In genomic region chr18:74495581-74496507, GRCh38 we compare ENCODE assay signal across 8 cellular contexts. TPM values are rescaled to one million over a fixed set of nuclear protein-coding genes. Genes with fewer than 3 reads are reported as not detected.
DNase-seq lines count a peak whose midpoint lies in the region; ATAC-seq and TF ChIP-seq lines count a peak whose summit lies in the region.

CNDP2 (plus strand) TSS chr18:74496363; CDS start chr18:74499974, 3,611 bp downstream.

- dilution Hi-C loops in mammary epithelial cell (cut with HindIII; ENCODE audit: low sequenced_read_pairs) = no loop called here

- H3K27me3 ChIP-seq in WERI-Rb-1 (ENCODE audit: insufficient read depth, low read depth, severe bottlenecking) (no peaks in the 10 kb centered on the region), mammary epithelial cell (ENCODE audit: insufficient read depth, low read length) (no peaks in the 10 kb centered on the region), iPS-20b (ENCODE audit: insufficient read depth, low read length) (no peaks in the 10 kb centered on the region)

- peak within 1 kb of the TSS; percentile 87 for H3K4me2 ChIP-seq in mammary epithelial cell (ENCODE audit: insufficient read depth, low read depth, low read length)

- intact Hi-C loops in mammary epithelial cell (cut with micrococcal nuclease) = no loop called here

- H3K9me3 ChIP-seq in WERI-Rb-1 (ENCODE audit: severe bottlenecking) (no peaks in the 10 kb centered on the region), mammary epithelial cell (replicated peaks; ENCODE audit: insufficient read depth, low read length) (no peaks in the 10 kb centered on the region), iPS-20b (ENCODE audit: insufficient read depth, low read depth, low read length) (no peaks in the 10 kb centered on the region)

- peak within 1 kb of the TSS; percentile 98 for H2AFZ ChIP-seq in mammary epithelial cell (ENCODE audit: low read depth, low read length)

- H3K4me3 ChIP-seq in WERI-Rb-1 (ENCODE audit: low read depth, low read length) (peak within 1 kb of the TSS; percentile 88), mammary epithelial cell (replicated peaks in 1 of 3; ENCODE audit: insufficient read depth in 1 of 3, low read depth in 2 of 3, low read length in 3 of 3) (peak within 1 kb of the TSS; percentile 78 to 97 (median 89)), iPS-20b (ENCODE audit: low read length) (peak within 1 kb of the TSS; percentile 97), skin epidermis (peak within 1 kb of the TSS; percentile 69 to 91 (median 84))

- ATAC-seq in GM18873 (IDR thresholded peaks at IDR 0.05; ENCODE audit: low FRiP score, unreplicated experiment) = peak; percentile 70
- ATAC-seq in HG03139 (IDR thresholded peaks at IDR 0.05; ENCODE audit: unreplicated experiment) = peak; percentile 75

- H3K36me3 ChIP-seq in WERI-Rb-1 (peaks cover 27% of the 10 kb centered on the region), mammary epithelial cell (ENCODE audit: insufficient read depth, low read length) (no peaks in the 10 kb centered on the region), iPS-20b (ENCODE audit: insufficient read depth, low read depth, low read length) (peaks cover 27% of the 10 kb centered on the region)

- peak within 1 kb of the TSS; percentile 92 for H3K27ac ChIP-seq in WERI-Rb-1
- H3K27ac ChIP-seq in mammary epithelial cell (ENCODE audit: insufficient read depth, low read depth, low read length) = peak within 1 kb of the TSS; percentile 82
- peak within 1 kb of the TSS; percentile 89 for H3K27ac ChIP-seq in iPS-20b (ENCODE audit: low read length)
- H3K27ac ChIP-seq in skin epidermis = peak within 1 kb of the TSS; percentile 79 to 99 (median 94)

- H3K4me1 ChIP-seq in mammary epithelial cell (ENCODE audit: insufficient read depth, low read length) = peaks cover 26% of the 10 kb centered on the region
- H3K4me1 ChIP-seq in iPS-20b (ENCODE audit: insufficient read depth, low read length) = peaks cover 13% of the 10 kb centered on the region

- WGBS in mammary epithelial cell (ENCODE audit: low coverage, missing lambda C conversion rate) = under 1% methylated on average over 15 of the region's 71 CpGs

- H3K9ac ChIP-seq in mammary epithelial cell (ENCODE audit: insufficient read depth, low read length) (peak within 1 kb of the TSS; percentile 92), iPS-20b (ENCODE audit: low read depth, low read length) (peak within 1 kb of the TSS; percentile 94)

- H4K20me1 ChIP-seq in mammary epithelial cell (ENCODE audit: insufficient read depth, low read length) = no peaks in the 10 kb centered on the region

- peak; percentile 97 for DNase-seq in ACHN
- DNase-seq in NCI-H2227 (lab: John Stamatoyannopoulos, UW; ENCODE audit: unreplicated experiment) = peak; percentile 99
- peak; percentile 100 for DNase-seq in WERI-Rb-1
- peak; percentile 98 for DNase-seq in mammary epithelial cell

- TSS peak; percentile 85 for BruUV-seq in mammary epithelial cell (replicated peaks; lab: Mats Ljungman, UMichigan)

- peaks cover 40% of the 10 kb centered on the region for H3K79me2 ChIP-seq in mammary epithelial cell (ENCODE audit: insufficient read depth, low read length)

- TF ChIP-seq CTCF in WERI-Rb-1 (IDR thresholded peaks at IDR 0.05; ENCODE audit: low read depth, low read length) = no peak
- no peak for TF ChIP-seq CTCF in mammary epithelial cell (conservative IDR thresholded peaks at IDR 0.05 in 1 of 2, IDR thresholded peaks at IDR 0.05 in 1 of 2; ENCODE audit: extremely low read depth in 1 of 2, insufficient read depth in 1 of 2, low read depth in 1 of 2, low read length in 2 of 2)

- CTCF ChIA-PET in mammary epithelial cell (lab: Charles Lee; ENCODE audit: low non-redundant PET) = interaction anchor here (0.7 kb wide), 1 partner anchor 306 kb away, joined by 4 read pairs; no protein-coding TSS in a partner anchor

- in situ Hi-C loops in ACHN (cut with HindIII; ENCODE audit: low pct_ligation_motif_present, low pct_unique_long_range_greater_than_20kb, low sequenced_read_pairs) (no loop called here), mammary epithelial cell (cut with MboI; ENCODE audit: low sequenced_read_pairs in 2 of 2) (loop anchor here (10.0 to 25.0 kb wide), 2 partner anchors 151 to 309 kb away; no protein-coding TSS in a partner anchor)

RNA-seq across cellular contexts. Expression of gene CNDP2, which starts in this region (rescaled TPM):
- 100 to 1,000 TPM; 130 to 159 TPM for total RNA-seq in mammary epithelial cell
- polyA plus RNA-seq in mammary epithelial cell = 97.7 TPM
- 111 TPM for polyA minus RNA-seq in mammary epithelial cell

Comparison
In these comparisons a context has a peak if more than half of its experiments do, and no peak if none do; other contexts are left out.
1. Peak in every context shown above with its lines: DNase-seq, ATAC-seq, H3K4me3 ChIP-seq and H3K27ac ChIP-seq.